ENCODE assay signal across 1 cellular context in the genomic region with DNA sequence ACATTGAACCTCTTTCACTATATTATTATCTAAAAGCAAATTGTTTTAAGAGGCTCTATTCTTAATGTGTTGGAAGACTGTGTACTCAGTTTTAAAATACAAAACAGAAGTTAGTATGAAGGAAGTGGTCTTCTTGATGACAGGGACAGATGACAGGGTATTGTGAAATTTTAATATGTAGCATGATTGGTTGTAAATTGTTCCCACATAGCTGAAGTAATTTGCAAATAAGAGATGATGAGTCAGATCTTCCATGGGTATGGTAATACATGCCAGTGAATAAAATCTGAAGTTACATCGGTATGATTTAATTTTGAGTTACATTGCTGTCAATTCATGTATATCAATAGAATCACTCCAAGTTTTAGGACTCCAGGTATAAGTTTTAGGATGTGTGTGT.
TF ChIP-seq lines count a peak whose summit lies in the region.

No MANE protein-coding gene starts in this region.

TF ChIP-seq in HepG2, 621 proteins besides CTCF, POLR2A, EP300 and RAD21 (continued from another document):
- TF ChIP-seq ZNF264 (CRISPR knock-in tag; IDR thresholded peaks at IDR 0.05), result no peak
- no peak for TF ChIP-seq ZBTB49 (CRISPR knock-in tag; IDR thresholded peaks at IDR 0.05; ENCODE audit: borderline replicate concordance)
- TF ChIP-seq, protein P1, sequence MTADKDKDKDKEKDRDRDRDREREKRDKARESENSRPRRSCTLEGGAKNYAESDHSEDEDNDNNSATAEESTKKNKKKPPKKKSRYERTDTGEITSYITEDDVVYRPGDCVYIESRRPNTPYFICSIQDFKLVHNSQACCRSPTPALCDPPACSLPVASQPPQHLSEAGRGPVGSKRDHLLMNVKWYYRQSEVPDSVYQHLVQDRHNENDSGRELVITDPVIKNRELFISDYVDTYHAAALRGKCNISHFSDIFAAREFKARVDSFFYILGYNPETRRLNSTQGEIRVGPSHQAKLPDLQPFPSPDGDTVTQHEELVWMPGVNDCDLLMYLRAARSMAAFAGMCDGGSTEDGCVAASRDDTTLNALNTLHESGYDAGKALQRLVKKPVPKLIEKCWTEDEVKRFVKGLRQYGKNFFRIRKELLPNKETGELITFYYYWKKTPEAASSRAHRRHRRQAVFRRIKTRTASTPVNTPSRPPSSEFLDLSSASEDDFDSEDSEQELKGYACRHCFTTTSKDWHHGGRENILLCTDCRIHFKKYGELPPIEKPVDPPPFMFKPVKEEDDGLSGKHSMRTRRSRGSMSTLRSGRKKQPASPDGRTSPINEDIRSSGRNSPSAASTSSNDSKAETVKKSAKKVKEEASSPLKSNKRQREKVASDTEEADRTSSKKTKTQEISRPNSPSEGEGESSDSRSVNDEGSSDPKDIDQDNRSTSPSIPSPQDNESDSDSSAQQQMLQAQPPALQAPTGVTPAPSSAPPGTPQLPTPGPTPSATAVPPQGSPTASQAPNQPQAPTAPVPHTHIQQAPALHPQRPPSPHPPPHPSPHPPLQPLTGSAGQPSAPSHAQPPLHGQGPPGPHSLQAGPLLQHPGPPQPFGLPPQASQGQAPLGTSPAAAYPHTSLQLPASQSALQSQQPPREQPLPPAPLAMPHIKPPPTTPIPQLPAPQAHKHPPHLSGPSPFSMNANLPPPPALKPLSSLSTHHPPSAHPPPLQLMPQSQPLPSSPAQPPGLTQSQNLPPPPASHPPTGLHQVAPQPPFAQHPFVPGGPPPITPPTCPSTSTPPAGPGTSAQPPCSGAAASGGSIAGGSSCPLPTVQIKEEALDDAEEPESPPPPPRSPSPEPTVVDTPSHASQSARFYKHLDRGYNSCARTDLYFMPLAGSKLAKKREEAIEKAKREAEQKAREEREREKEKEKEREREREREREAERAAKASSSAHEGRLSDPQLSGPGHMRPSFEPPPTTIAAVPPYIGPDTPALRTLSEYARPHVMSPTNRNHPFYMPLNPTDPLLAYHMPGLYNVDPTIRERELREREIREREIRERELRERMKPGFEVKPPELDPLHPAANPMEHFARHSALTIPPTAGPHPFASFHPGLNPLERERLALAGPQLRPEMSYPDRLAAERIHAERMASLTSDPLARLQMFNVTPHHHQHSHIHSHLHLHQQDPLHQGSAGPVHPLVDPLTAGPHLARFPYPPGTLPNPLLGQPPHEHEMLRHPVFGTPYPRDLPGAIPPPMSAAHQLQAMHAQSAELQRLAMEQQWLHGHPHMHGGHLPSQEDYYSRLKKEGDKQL (CRISPR knock-in tag; IDR thresholded peaks at IDR 0.05; ENCODE audit: low read depth), result no peak
- TF ChIP-seq NFE2L2 (IDR thresholded peaks at IDR 0.05; ENCODE audit: low read length), result no peak
- no peak for TF ChIP-seq RARG (CRISPR knock-in tag; IDR thresholded peaks at IDR 0.05; ENCODE audit: low read depth)
- TF ChIP-seq SIX1 (CRISPR knock-in tag; IDR thresholded peaks at IDR 0.05; ENCODE audit: borderline replicate concordance), result no peak
- no peak for TF ChIP-seq KLF12 (CRISPR knock-in tag; IDR thresholded peaks at IDR 0.05; ENCODE audit: borderline replicate concordance)
- TF ChIP-seq GATAD1 (CRISPR knock-in tag; IDR thresholded peaks at IDR 0.05), result no peak
- no peak for TF ChIP-seq ZNF879 (CRISPR knock-in tag; IDR thresholded peaks at IDR 0.05)
- TF ChIP-seq ZBTB40 (IDR thresholded peaks at IDR 0.05), result no peak
- TF ChIP-seq ZBTB40 (CRISPR knock-in tag; IDR thresholded peaks at IDR 0.05), result no peak
- TF ChIP-seq SNAPC2 (CRISPR knock-in tag; IDR thresholded peaks at IDR 0.05), result no peak
